In the genomic region with DNA sequence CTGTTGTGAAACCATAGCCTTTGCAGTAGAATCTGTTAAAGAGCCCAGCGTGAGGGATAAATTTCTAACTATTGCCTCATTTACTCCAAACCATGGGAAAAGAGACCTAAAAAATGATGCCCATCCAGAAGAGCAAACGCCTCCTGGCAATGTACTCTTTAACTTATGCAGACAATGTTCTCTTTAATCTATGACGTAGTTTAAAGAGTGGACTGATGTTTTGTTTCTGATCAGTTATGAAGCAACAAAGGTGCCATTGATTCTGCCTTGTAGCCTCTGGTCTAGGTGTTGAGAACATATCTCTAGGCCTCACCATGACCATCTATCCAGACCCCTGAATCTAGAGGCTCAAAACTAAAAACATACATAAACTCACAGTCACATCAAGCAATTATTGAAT, we compare ENCODE assay signal across 24 cellular contexts.
"Had no signal": no experiment of that assay in that cellular context is flagged by ENCODE, and none has a peak within 500 bp of the region (broad histone marks: within the 10 kb centered on the region; RNA-seq: fewer than 3 reads in every experiment).

No MANE protein-coding gene starts in this region.

- H2AFZ ChIP-seq: neural progenitor cell, parathyroid adenoma had no signal

- H3K9me3 ChIP-seq: left ventricle myocardium inferior, neutrophil, right atrium auricular region, suprapubic skin, thoracic aorta, tibial artery, upper lobe of right lung had no signal

- H3K79me2 ChIP-seq: parathyroid adenoma had no signal

- H3K4me1 ChIP-seq: left ventricle myocardium inferior, neural progenitor cell, parathyroid adenoma, right atrium auricular region, suprapubic skin, tibial artery, upper lobe of right lung had no signal

- H3K4me2 ChIP-seq: neural progenitor cell had no signal

- H3K9ac ChIP-seq: neural progenitor cell, parathyroid adenoma had no signal

- DNase-seq: islet precursor cell; left ventricle myocardium inferior; mesendoderm; naive B cell; natural killer cell; nephron progenitor cell; occipital lobe; stimulated activated CD4-positive, alpha-beta T cell treated with anti-CD3 and anti-CD28 coated beads, Interleukin-12 subunit alpha, Interleukin-12 subunit beta, amount 100 ng/mL, for 4 hours; stimulated activated CD4-positive, alpha-beta T cell treated with anti-CD3 and anti-CD28 coated beads, Interleukin-15, amount 100 ng/mL, for 24 hours; stimulated activated CD4-positive, alpha-beta T cell treated with anti-CD3 and anti-CD28 coated beads, Interleukin-2, amount 100 ng/mL, for 24 hours; stimulated activated CD4-positive, alpha-beta T cell treated with anti-CD3 and anti-CD28 coated beads, Interleukin-4, amount 100 ng/mL, for 1 hour; stimulated activated naive CD4-positive, alpha-beta T cell; tibial artery; trophoblast cell; upper lobe of right lung had no signal

- H3K36me3 ChIP-seq: left ventricle myocardium inferior, neural progenitor cell, neutrophil, right atrium auricular region, suprapubic skin, thoracic aorta, tibial artery, upper lobe of right lung had no signal

- H3K27me3 ChIP-seq: right atrium auricular region, suprapubic skin, tibial artery, upper lobe of right lung had no signal

- H3K27ac ChIP-seq: left ventricle myocardium inferior, neural progenitor cell, neutrophil, parathyroid adenoma, right atrium auricular region, skin epidermis, suprapubic skin, thoracic aorta, tibial artery, upper lobe of right lung had no signal

- H3K4me3 ChIP-seq: left ventricle myocardium inferior, lung, neural progenitor cell, right atrium auricular region, skin epidermis, suprapubic skin, thoracic aorta, tibial artery, upper lobe of right lung had no signal

- ATAC-seq: natural killer cell, sciatic nerve, upper lobe of right lung had no signal
